Comparison of ENCODE assay signal across 20 cellular contexts in genomic region chr10:132679640-132680039, GRCh38.
DNase-seq lines count a peak whose midpoint lies in the region; ATAC-seq, FAIRE-seq and TF ChIP-seq lines count a peak whose summit lies in the region.
"Had no signal": no experiment of that assay in that cellular context is flagged by ENCODE, and none has a peak within 500 bp of the region (broad histone marks: within the 10 kb centered on the region; RNA-seq: fewer than 3 reads in every experiment).

No MANE protein-coding gene starts in this region.

- H3K27ac ChIP-seq in right lobe of liver: no peak overlapping the region
- H3K27ac ChIP-seq in HepG2 (ENCODE audit: extremely low read length, insufficient read depth, low read length): no peak overlapping the region
- H3K27ac ChIP-seq: A549 had no signal

- H3K9ac ChIP-seq in HepG2 (ENCODE audit: insufficient read depth, low read depth, low read length): no peak overlapping the region

- TF ChIP-seq POLR2A in right lobe of liver (IDR thresholded peaks at IDR 0.05) (no peak), HepG2 (IDR thresholded peaks at IDR 0.05; ENCODE audit: insufficient read depth in 1 of 2, low read depth in 2 of 2, low read length in 2 of 2) (no peak)

- no TSS peak for BruUV-seq in HepG2 (replicated peaks; lab: Mats Ljungman, UMichigan)

- POLR2A ChIA-PET in HepG2 (lab: Yijun Ruan, JAX): no interaction called here

- no peaks in the 10 kb centered on the region for H3K79me2 ChIP-seq in HepG2 (ENCODE audit: insufficient read depth, low read length)

- no peak overlapping the region for H3K4me2 ChIP-seq in HepG2 (ENCODE audit: low read depth, low read length)
- H3K4me2 ChIP-seq: A549 had no signal

- CTCF ChIA-PET in HepG2 (lab: Yijun Ruan, JAX; ENCODE audit: low intra/inter-chr PET ratio, low total read pairs): no interaction called here

- no peak for TF ChIP-seq RAD21 in HepG2 (CRISPR knock-in tag; IDR thresholded peaks at IDR 0.05)

- no peaks in the 10 kb centered on the region for H3K9me3 ChIP-seq in right lobe of liver
- H3K9me3 ChIP-seq in HepG2 (ENCODE audit: low read length): no peaks in the 10 kb centered on the region
- H3K9me3 ChIP-seq: A549 had no signal

- 90% methylated on average over 3 of the region's 3 CpGs for WGBS in right lobe of liver (ENCODE audit: insufficient coverage, low coverage, low lambda C conversion rate, missing lambda C conversion rate)
- WGBS in HepG2 (ENCODE audit: low lambda C conversion rate): 93% methylated on average over 3 of the region's 3 CpGs

- H3K27me3 ChIP-seq in right lobe of liver (no peaks in the 10 kb centered on the region), HepG2 (ENCODE audit: control insufficient read depth in 1 of 2, insufficient read depth in 2 of 2, low read length in 2 of 2) (no peaks in the 10 kb centered on the region; a peak in 1 of 5 replicates)

- FAIRE-seq in HepG2 (lab: Jason Lieb, UNC): no peak
- FAIRE-seq: A549, GM19239, H1 had no signal

- peak; percentile 2 to 15 (median 15) for DNase-seq in right lobe of liver
- DNase-seq in HepG2 (ENCODE audit: low spot score): no peak
- peak; percentile 21 for DNase-seq in islet precursor cell
- peak; percentile 9 for DNase-seq in sciatic nerve (ENCODE audit: low spot score)
- DNase-seq in activated T-cell treated with anti-CD3 and anti-CD28 coated beads for 4 hours: no peak
- no peak for DNase-seq in C1 segment of cervical spinal cord (lab: John Stamatoyannopoulos, UW)
- DNase-seq: CD4-positive, CD25-positive, alpha-beta regulatory T cell; EL; GF-D8; Kasumi-1; NCI-H1694; NCI-H2081 treated with DMSO at 0.1 percent for 48 hours; NCI-H2171 treated with DMSO at 0.1 percent for 48 hours; NCI-H524 treated with DMSO at 0.1 percent for 48 hours; OCI-M1 had no signal

- no peaks in the 10 kb centered on the region for H4K20me1 ChIP-seq in HepG2 (ENCODE audit: insufficient read depth, low read length)

- TF ChIP-seq CTCF in right lobe of liver (IDR thresholded peaks at IDR 0.05) (no peak), HepG2 (CRISPR knock-in tag; IDR thresholded peaks at IDR 0.05) (no peak)

- ATAC-seq in right lobe of liver (no peak), HepG2 (no peak), sciatic nerve (no peak), GM21717 (IDR thresholded peaks at IDR 0.05; ENCODE audit: unreplicated experiment) (no peak)
- ATAC-seq: A549, HCT116 had no signal

- intact Hi-C loops in right lobe of liver (cut with DNase I) (no loop called here), HepG2 (cut with micrococcal nuclease; ENCODE audit: unreplicated experiment) (no loop called here), sciatic nerve (cut with DNase I) (no loop called here)

- H2AFZ ChIP-seq in HepG2 (ENCODE audit: low read length): no peak overlapping the region

- H3K4me3 ChIP-seq in right lobe of liver (no peak overlapping the region), HepG2 (replicated peaks in 1 of 3; ENCODE audit: insufficient read depth in 1 of 3, low read depth in 2 of 3, low read length in 3 of 3) (no peak overlapping the region)
- H3K4me3 ChIP-seq: A549 had no signal

- H3K4me1 ChIP-seq in right lobe of liver (peaks cover 0 to 12% (median 0%) of the 10 kb centered on the region in 4 donors), HepG2 (ENCODE audit: insufficient read depth, low read length) (peaks cover 7% of the 10 kb centered on the region)

- no peaks in the 10 kb centered on the region for H3K36me3 ChIP-seq in right lobe of liver
- no peaks in the 10 kb centered on the region; a peak in 1 of 5 replicates for H3K36me3 ChIP-seq in HepG2 (replicated peaks in 1 of 2; ENCODE audit: control insufficient read depth in 1 of 2, insufficient read depth in 2 of 2, low read length in 2 of 2)

- in situ Hi-C loops in HepG2 (cut with HindIII; ENCODE audit: extremely low pct_ligation_motif_present, low pct_unique_long_range_greater_than_20kb): no loop called here

- TF ChIP-seq EP300 in HepG2 (IDR thresholded peaks at IDR 0.05; ENCODE audit: low read depth in 2 of 2, low read length in 2 of 2) (no peak), HepG2 (CRISPR knock-in tag; IDR thresholded peaks at IDR 0.05; ENCODE audit: borderline replicate concordance) (no peak)

TF ChIP-seq in HepG2, 621 proteins besides CTCF, POLR2A, EP300 and RAD21:
- no peak for TF ChIP-seq RNF2 (conservative IDR thresholded peaks at IDR 0.05; ENCODE audit: low read depth)

Comparison
In these comparisons a context has a peak if more than half of its experiments do, and no peak if none do; other contexts are left out.
1. DNase-seq: peak in right lobe of liver (3 of 3), islet precursor cell (single experiment) and sciatic nerve (single experiment); none in HepG2 (single experiment), activated T-cell treated with anti-CD3 and anti-CD28 coated beads for 4 hours (single experiment) and C1 segment of cervical spinal cord (0 of 14).